Comparison of ENCODE assay signal across 8 cellular contexts in the genomic region with DNA sequence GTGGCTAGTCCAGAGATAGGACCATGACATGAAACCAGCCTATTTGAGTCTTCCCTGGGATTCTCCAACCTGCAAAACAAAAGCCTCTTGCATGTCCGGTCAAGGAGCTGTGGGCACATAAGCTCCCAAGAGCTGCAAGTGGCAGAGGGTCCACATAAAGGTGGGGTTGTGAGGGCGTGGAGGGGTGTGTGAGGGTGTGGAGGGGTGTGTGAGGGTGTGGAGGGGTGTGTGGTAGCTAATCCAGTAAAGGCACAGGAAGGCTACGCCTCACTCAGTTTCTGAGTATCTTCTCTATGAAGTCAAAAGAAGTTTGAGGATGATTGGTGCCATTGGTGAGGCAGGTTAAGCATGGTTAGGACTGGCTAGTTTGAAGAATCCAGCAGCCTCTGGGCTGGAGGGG.
"Had no signal": no experiment of that assay in that cellular context is flagged by ENCODE, and none has a peak within 500 bp of the region (broad histone marks: within the 10 kb centered on the region; RNA-seq: fewer than 3 reads in every experiment).

No MANE protein-coding gene starts in this region.

- ATAC-seq: GM12878 had no signal

- FAIRE-seq: G401.6, GM12878, GM12891, GM12892, GM18507, GM19239 had no signal

- DNase-seq: GDM1, GF-D8 had no signal

- H3K4me3 ChIP-seq: GM12878 had no signal
